19 cellular contexts compared by ENCODE assay signal in genomic region chr9:109074236-109074889, GRCh38. TPM values are rescaled to one million over a fixed set of nuclear protein-coding genes. Genes with fewer than 3 reads are reported as not detected.
DNase-seq lines count a peak whose midpoint lies in the region; ATAC-seq and TF ChIP-seq lines count a peak whose summit lies in the region.
"Had no signal": no experiment of that assay in that cellular context is flagged by ENCODE, and none has a peak within 500 bp of the region (broad histone marks: within the 10 kb centered on the region; RNA-seq: fewer than 3 reads in every experiment).

No MANE protein-coding gene starts in this region.

- H3K9me3 Mint-ChIP-seq in activated CD4-positive, alpha-beta T cell treated with anti-CD3 and anti-CD28 coated beads for 36 hours (ENCODE audit: low read depth): no peaks in the 10 kb centered on the region
- no peaks in the 10 kb centered on the region for H3K9me3 Mint-ChIP-seq in activated naive CD8-positive, alpha-beta T cell (ENCODE audit: low read depth)
- H3K9me3 Mint-ChIP-seq: CD4-positive, alpha-beta T cell had no signal

- intact Hi-C loops in activated CD4-positive, alpha-beta T cell treated with anti-CD3 and anti-CD28 coated beads for 36 hours (cut with DNase I, micrococcal nuclease): no loop called here

- CTCF ChIA-PET in activated CD4-positive, alpha-beta T cell treated with anti-CD3 and anti-CD28 coated beads for 36 hours (lab: Charles Lee): interaction anchor here (0.6 kb wide), 1 partner anchor 44 kb away, joined by 3 read pairs; no protein-coding TSS in a partner anchor

- H3K4me1 ChIP-seq in tibial nerve (no peaks in the 10 kb centered on the region), foreskin keratinocyte (peaks cover 14% of the 10 kb centered on the region)
- H3K4me1 ChIP-seq: BE2C had no signal

- no peak overlapping the region for H3K4me3 ChIP-seq in tibial nerve

- DNase-seq in activated CD4-positive, alpha-beta T cell treated with anti-CD3 and anti-CD28 coated beads for 36 hours: no peak
- no peak for DNase-seq in activated CD4-positive, alpha-beta T cell treated with anti-CD3 and anti-CD28 coated beads for 4 hours
- DNase-seq in AML-193 (lab: John Stamatoyannopoulos, UW) (peak; percentile 24 to 91), T-helper 17 cell (no peak), tibial nerve (ENCODE audit: low spot score in 2 of 2) (no peak), foreskin keratinocyte (no peak)
- DNase-seq: BE2C; CD4-positive, alpha-beta T cell; DMS153; GDM1; KBM-7; MV-4-11; NCI-H1694 treated with DMSO at 0.1 percent for 48 hours; NCI-H510A; NCI-H82; OCI-M1; SHP77 had no signal

- peaks cover 43% of the 10 kb centered on the region for H3K36me3 Mint-ChIP-seq in activated CD4-positive, alpha-beta T cell treated with anti-CD3 and anti-CD28 coated beads for 36 hours (ENCODE audit: low read depth)
- peaks cover 20% of the 10 kb centered on the region for H3K36me3 Mint-ChIP-seq in T-helper 17 cell (ENCODE audit: low read depth)
- peaks cover 11% of the 10 kb centered on the region for H3K36me3 Mint-ChIP-seq in activated naive CD8-positive, alpha-beta T cell

- no peak for TF ChIP-seq POLR2A in tibial nerve (IDR thresholded peaks at IDR 0.05)

- H3K4me3 Mint-ChIP-seq in activated CD4-positive, alpha-beta T cell treated with anti-CD3 and anti-CD28 coated beads for 36 hours: no peak overlapping the region
- no peak overlapping the region for H3K4me3 Mint-ChIP-seq in T-helper 17 cell
- no peak overlapping the region for H3K4me3 Mint-ChIP-seq in activated naive CD8-positive, alpha-beta T cell
- H3K4me3 Mint-ChIP-seq: CD4-positive, alpha-beta T cell had no signal

- H3K27me3 ChIP-seq in tibial nerve (no peaks in the 10 kb centered on the region), foreskin keratinocyte (no peaks in the 10 kb centered on the region)
- H3K27me3 ChIP-seq: BE2C had no signal

- 88% methylated on average over 7 of the region's 7 CpGs for WGBS in tibial nerve, 2 donors

- H3K27ac Mint-ChIP-seq in activated CD4-positive, alpha-beta T cell treated with anti-CD3 and anti-CD28 coated beads for 36 hours: peak overlapping the region; percentile 48
- peak overlapping the region; percentile 32 for H3K27ac Mint-ChIP-seq in T-helper 17 cell
- H3K27ac Mint-ChIP-seq in activated naive CD8-positive, alpha-beta T cell: peak overlapping the region; percentile 16
- H3K27ac Mint-ChIP-seq: CD4-positive, alpha-beta T cell had no signal

- no peak overlapping the region for H3K27ac ChIP-seq in tibial nerve
- H3K27ac ChIP-seq in foreskin keratinocyte: no peak overlapping the region

- H3K27me3 Mint-ChIP-seq in activated CD4-positive, alpha-beta T cell treated with anti-CD3 and anti-CD28 coated beads for 36 hours: no peaks in the 10 kb centered on the region
- H3K27me3 Mint-ChIP-seq in T-helper 17 cell: no peaks in the 10 kb centered on the region
- H3K27me3 Mint-ChIP-seq in activated naive CD8-positive, alpha-beta T cell: no peaks in the 10 kb centered on the region
- H3K27me3 Mint-ChIP-seq: CD4-positive, alpha-beta T cell had no signal

- H3K4me1 Mint-ChIP-seq in activated CD4-positive, alpha-beta T cell treated with anti-CD3 and anti-CD28 coated beads for 36 hours: peaks cover 14% of the 10 kb centered on the region
- peaks cover 9% of the 10 kb centered on the region for H3K4me1 Mint-ChIP-seq in T-helper 17 cell
- H3K4me1 Mint-ChIP-seq in activated naive CD8-positive, alpha-beta T cell (ENCODE audit: low read depth): no peaks in the 10 kb centered on the region

- no peak for TF ChIP-seq EP300 in tibial nerve (IDR thresholded peaks at IDR 0.05)

- TF ChIP-seq CTCF in tibial nerve (IDR thresholded peaks at IDR 0.05): no peak
- TF ChIP-seq CTCF in foreskin keratinocyte (conservative IDR thresholded peaks at IDR 0.05): no peak

- ATAC-seq in activated CD4-positive, alpha-beta T cell treated with anti-CD3 and anti-CD28 coated beads for 36 hours: peak; percentile 30
- ATAC-seq in T-helper 17 cell (no peak), GM21515 (IDR thresholded peaks at IDR 0.05; ENCODE audit: unreplicated experiment) (no peak), foreskin keratinocyte (no peak)

- H3K9me3 ChIP-seq in T-helper 17 cell (ENCODE audit: control insufficient read depth, low read length, poor library complexity, severe bottlenecking) (no peaks in the 10 kb centered on the region), tibial nerve (no peaks in the 10 kb centered on the region)
- H3K9me3 ChIP-seq: BE2C had no signal

- POLR2A ChIA-PET in activated CD4-positive, alpha-beta T cell treated with anti-CD3 and anti-CD28 coated beads for 36 hours (lab: Charles Lee): no interaction called here

- H3K36me3 ChIP-seq in tibial nerve: peaks cover 0 to 82% (median 0%) of the 10 kb centered on the region in 3 donors

RNA-seq across cellular contexts. Expression of gene TMEM245, which starts 45.4 kb away (rescaled TPM):
- 10 to 100 TPM; 24.0 to 24.5 TPM for total RNA-seq in activated CD4-positive, alpha-beta T cell treated with anti-CD3 and anti-CD28 coated beads for 36 hours
- total RNA-seq in T-helper 17 cell: 10 to 100 TPM; 26.8 to 28.2 TPM
- total RNA-seq in tibial nerve: 100 to 1,000 TPM in 1 of 4 donors, 10 to 100 TPM in 3; 51.6 to 100 (median 89.5) TPM
- total RNA-seq in foreskin keratinocyte: 36.8 and 38.6 TPM in 2 replicates
- 10.1 and 12.1 TPM in 2 replicates for polyA plus RNA-seq in foreskin keratinocyte

Comparison
In these comparisons a context has a peak if more than half of its experiments do, and no peak if none do; other contexts are left out.
1. DNase-seq: peak in AML-193 (2 of 2); none in activated CD4-positive, alpha-beta T cell treated with anti-CD3 and anti-CD28 coated beads for 36 hours (single experiment), activated CD4-positive, alpha-beta T cell treated with anti-CD3 and anti-CD28 coated beads for 4 hours (0 of 2), T-helper 17 cell (0 of 3), tibial nerve (0 of 2) and foreskin keratinocyte (0 of 2).
2. Peak in every context shown above with its lines, with median percentiles within 50 percentile points of each other: H3K27ac Mint-ChIP-seq.